ENCODE assay signal across 20 cellular contexts in genomic region chr7:22486597-22486996, GRCh38. TPM values are rescaled to one million over a fixed set of nuclear protein-coding genes. Genes with fewer than 3 reads are reported as not detected.
DNase-seq lines count a peak whose midpoint lies in the region; ATAC-seq and TF ChIP-seq lines count a peak whose summit lies in the region.
"Had no signal": no experiment of that assay in that cellular context is flagged by ENCODE, and none has a peak within 500 bp of the region (broad histone marks: within the 10 kb centered on the region; RNA-seq: fewer than 3 reads in every experiment).

No MANE protein-coding gene starts in this region.

- H4K91ac ChIP-seq in IMR-90 (ENCODE audit: insufficient read depth, low read depth, low read length): no peak overlapping the region

- no peak for TF ChIP-seq EP300 in SK-N-SH (IDR thresholded peaks at IDR 0.05; ENCODE audit: borderline replicate concordance in 1 of 2, low read depth in 1 of 2, low read length in 1 of 2)

- no peak overlapping the region for H4K5ac ChIP-seq in IMR-90 (ENCODE audit: low read depth, low read length)

- H3F3A ChIP-seq in SK-N-SH (replicated peaks; ENCODE audit: insufficient read depth): peaks cover 7% of the 10 kb centered on the region

- TF ChIP-seq RAD21 in SK-N-SH (IDR thresholded peaks at IDR 0.05; ENCODE audit: low read length) (no peak), IMR-90 (IDR thresholded peaks at IDR 0.05; ENCODE audit: low read length) (no peak)

- H3K9ac ChIP-seq in SK-N-SH (no peak overlapping the region), IMR-90 (ENCODE audit: low read depth, low read length) (no peak overlapping the region), parathyroid adenoma (no peak overlapping the region)

- peaks cover 4 to 15% of the 10 kb centered on the region in 2 experiments; a peak in 3 of 4 replicates for H3K4me1 ChIP-seq in SK-N-SH (ENCODE audit: control insufficient read depth in 1 of 2, insufficient read depth in 2 of 2, low read depth in 1 of 2, low read length in 1 of 2)
- peaks cover 2% of the 10 kb centered on the region for H3K4me1 ChIP-seq in IMR-90 (ENCODE audit: control insufficient read depth, insufficient read depth, low read length)
- no peaks in the 10 kb centered on the region for H3K4me1 ChIP-seq in parathyroid adenoma
- H3K4me1 ChIP-seq in right atrium auricular region: no peaks in the 10 kb centered on the region
- H3K4me1 ChIP-seq: A549 had no signal

- H3K27ac ChIP-seq in SK-N-SH (ENCODE audit: low read depth in 2 of 2, low read length in 1 of 2) (peak overlapping the region in 1 of 2 experiments; percentile 76; a peak in 2 of 4 replicates), IMR-90 (ENCODE audit: insufficient read depth, low read length) (no peak overlapping the region), parathyroid adenoma (no peak overlapping the region), right atrium auricular region (no peak overlapping the region)
- H3K27ac ChIP-seq: A549, C4-2B, HL-60 had no signal

- H4K20me1 ChIP-seq in SK-N-SH (ENCODE audit: insufficient read depth) (no peaks in the 10 kb centered on the region), IMR-90 (ENCODE audit: insufficient read depth, low read length) (no peaks in the 10 kb centered on the region)

- no peak overlapping the region for H3K56ac ChIP-seq in IMR-90 (ENCODE audit: extremely low read depth, insufficient read depth, low read length)

- H3K4me3 ChIP-seq in SK-N-SH (ENCODE audit: low read depth in 2 of 2, low read length in 1 of 2) (no peak overlapping the region), IMR-90 (ENCODE audit: insufficient read depth, low read depth, low read length) (no peak overlapping the region), parathyroid adenoma (ENCODE audit: low read depth, low read length) (no peak overlapping the region), right atrium auricular region (no peak overlapping the region)
- H3K4me3 ChIP-seq: A549, K562 had no signal

- WGBS in SK-N-SH (ENCODE audit: low lambda C conversion rate): 77% methylated on average over 2 of the region's 2 CpGs
- no CpG with 5 or more reads among the region's 2 CpGs for WGBS in IMR-90 (ENCODE audit: extremely low coverage in 2 of 2, insufficient read length in 1 of 2), 2 experiments

- no peak for TF ChIP-seq POLR2A in IMR-90 (IDR thresholded peaks at IDR 0.05; ENCODE audit: low read depth, low read length)

- H4K8ac ChIP-seq in IMR-90 (ENCODE audit: low read depth in 2 of 2, low read length in 2 of 2): no peak overlapping the region

- ATAC-seq in SK-N-SH treated with all-trans-retinoic acid at 6 μM for 48 hours (peak; percentile 10; the same call in 1 of the 3 replicates), IMR-90 (ENCODE audit: low read depth) (no peak), HG03571 (IDR thresholded peaks at IDR 0.05; ENCODE audit: unreplicated experiment) (no peak)
- ATAC-seq: A549, K562 had no signal

- no peak overlapping the region for H3K14ac ChIP-seq in IMR-90 (replicated peaks; ENCODE audit: low read depth, low read length)

- H3K9me1 ChIP-seq in IMR-90 (ENCODE audit: insufficient read depth, low read length): no peaks in the 10 kb centered on the region

- H3K18ac ChIP-seq in IMR-90 (ENCODE audit: low read depth, low read length): no peak overlapping the region

- H3K9me3 ChIP-seq in SK-N-SH (no peaks in the 10 kb centered on the region), IMR-90 (ENCODE audit: control insufficient read depth, insufficient read depth, low read length) (no peaks in the 10 kb centered on the region), parathyroid adenoma (ENCODE audit: control insufficient read depth, low read length) (no peaks in the 10 kb centered on the region), right atrium auricular region (no peaks in the 10 kb centered on the region)
- H3K9me3 ChIP-seq: A549 had no signal

- H3K79me2 ChIP-seq in SK-N-SH (ENCODE audit: insufficient read depth): peaks cover 10% of the 10 kb centered on the region; the same call in 1 of the 2 replicates
- H3K79me2 ChIP-seq in parathyroid adenoma: peaks cover 9% of the 10 kb centered on the region

- in situ Hi-C loops in IMR-90 (cut with MboI; ENCODE audit: low sequenced_read_pairs): no loop called here

- H3K36me3 ChIP-seq in SK-N-SH (replicated peaks in 1 of 2; ENCODE audit: control insufficient read depth in 1 of 2, insufficient read depth in 2 of 2, low read length in 1 of 2): peaks cover 6 to 29% of the 10 kb centered on the region in 2 experiments
- no peaks in the 10 kb centered on the region for H3K36me3 ChIP-seq in IMR-90 (ENCODE audit: control insufficient read depth, insufficient read depth, low read length)
- no peaks in the 10 kb centered on the region for H3K36me3 ChIP-seq in parathyroid adenoma (ENCODE audit: control insufficient read depth, insufficient read depth, low read length)
- no peaks in the 10 kb centered on the region for H3K36me3 ChIP-seq in right atrium auricular region

- POLR2A ChIA-PET in SK-N-SH (lab: Yijun Ruan, JAX): no interaction called here
- POLR2A ChIA-PET in IMR-90 (lab: Charles Lee; ENCODE audit: unreplicated experiment): no interaction called here

- H2AFZ ChIP-seq in SK-N-SH (ENCODE audit: low read depth) (no peak overlapping the region), IMR-90 (replicated peaks; ENCODE audit: low read length, poor library complexity) (peak overlapping the region; percentile 47), parathyroid adenoma (peak overlapping the region; percentile 19)

- H3K23ac ChIP-seq in IMR-90 (ENCODE audit: low read depth, low read length): no peak overlapping the region

- H3K4ac ChIP-seq in IMR-90 (ENCODE audit: low read depth, low read length): no peak overlapping the region

- no peaks in the 10 kb centered on the region for H3K9me2 ChIP-seq in SK-N-SH

- no peak overlapping the region for H2AK9ac ChIP-seq in IMR-90 (replicated peaks; ENCODE audit: low read depth, low read length, poor library complexity)

- H3K79me1 ChIP-seq in IMR-90 (ENCODE audit: low read depth in 1 of 2, low read length in 2 of 2): no peaks in the 10 kb centered on the region

- no TSS peak for BruUV-seq in IMR-90 (replicated peaks; lab: Mats Ljungman, UMichigan)

- H3K4me2 ChIP-seq in SK-N-SH (no peak overlapping the region), IMR-90 (ENCODE audit: low read depth, low read length) (no peak overlapping the region), parathyroid adenoma (ENCODE audit: low read length) (no peak overlapping the region)
- H3K4me2 ChIP-seq: A549 had no signal

- no peak overlapping the region for H2BK15ac ChIP-seq in IMR-90 (ENCODE audit: low read depth, low read length)

- H3K27me3 ChIP-seq in SK-N-SH (ENCODE audit: insufficient read depth): no peaks in the 10 kb centered on the region
- no peaks in the 10 kb centered on the region for H3K27me3 ChIP-seq in IMR-90 (ENCODE audit: control insufficient read depth, insufficient read depth, low read length)
- no peaks in the 10 kb centered on the region for H3K27me3 ChIP-seq in parathyroid adenoma (ENCODE audit: control insufficient read depth, insufficient read depth, low read length)
- H3K27me3 ChIP-seq in right atrium auricular region: no peaks in the 10 kb centered on the region

- CTCF ChIA-PET in SK-N-SH (lab: Yijun Ruan, JAX): interaction anchor here (1.3 to 17.0 kb wide), 4 partner anchors 18 to 383 kb away, joined by 3 to 203 read pairs (median 4); no protein-coding TSS in a partner anchor
- CTCF ChIA-PET in IMR-90 (lab: Yijun Ruan, JAX): no interaction called here

- H2BK20ac ChIP-seq in IMR-90 (ENCODE audit: low read depth, low read length): no peak overlapping the region

- DNase-seq in SK-N-SH (no peak), IMR-90 (no peak), iris pigment epithelial cell (ENCODE audit: low read depth) (peak; percentile 9), right atrium auricular region (ENCODE audit: low spot score) (no peak), HT-29 (ENCODE audit: low spot score) (no peak)
- DNase-seq: DMS 273 treated with DMSO at 0.1 percent for 48 hours; HCEC 1CT; MV-4-11; NCI-H1417; NCI-H2081; NCI-H524 treated with DMSO at 0.1 percent for 48 hours; NK-92 treated with Interleukin-12 subunit alpha and Interleukin-12 subunit beta, amount 100 ng/mL, for 24 hours; SHP77 had no signal

- dilution Hi-C loops in IMR-90 (cut with HindIII; ENCODE audit: low sequenced_read_pairs, unreplicated experiment): loop anchor here (25.0 kb wide), 1 partner anchor 374 kb away; no protein-coding TSS in a partner anchor

- H2BK120ac ChIP-seq in IMR-90 (ENCODE audit: low read depth, low read length): no peak overlapping the region

- intact Hi-C loops in IMR-90 (cut with micrococcal nuclease): loop anchor here (10.0 kb wide), 1 partner anchor 162 kb away; no protein-coding TSS in a partner anchor

- TF ChIP-seq CTCF in SK-N-SH (IDR thresholded peaks at IDR 0.05) (no peak), IMR-90 (conservative IDR thresholded peaks at IDR 0.05; ENCODE audit: low read depth, low read length) (no peak), parathyroid adenoma (IDR thresholded peaks at IDR 0.05) (no peak), right atrium auricular region (IDR thresholded peaks at IDR 0.05) (no peak)

- no peak overlapping the region for H2BK5ac ChIP-seq in IMR-90 (ENCODE audit: low read depth, low read length, poor library complexity, severe bottlenecking)

- no peak overlapping the region for H2AK5ac ChIP-seq in IMR-90 (ENCODE audit: low read depth, low read length)

TF ChIP-seq in SK-N-SH treated with all-trans-retinoic acid at 6 μM for 48 hours, 23 proteins besides CTCF, POLR2A, EP300 and RAD21 (continues in another document):
- TF ChIP-seq PPARA (CRISPR knock-in tag; IDR thresholded peaks at IDR 0.05; ENCODE audit: borderline replicate concordance): no peak
- no peak for TF ChIP-seq CSDC2 (CRISPR knock-in tag; IDR thresholded peaks at IDR 0.05)
- no peak for TF ChIP-seq ESRRG (CRISPR knock-in tag; IDR thresholded peaks at IDR 0.05)
- TF ChIP-seq SNAI2 (CRISPR knock-in tag; IDR thresholded peaks at IDR 0.05): no peak

TF ChIP-seq in SK-N-SH, 30 proteins besides CTCF, POLR2A, EP300 and RAD21 (continues in another document):
- no peak for TF ChIP-seq GATA2 (CRISPR knock-in tag; IDR thresholded peaks at IDR 0.05)
- no peak for TF ChIP-seq TEAD4 (IDR thresholded peaks at IDR 0.05; ENCODE audit: borderline replicate concordance, insufficient read depth)
- no peak for TF ChIP-seq MXI1 (IDR thresholded peaks at IDR 0.05; ENCODE audit: low read depth, low read length)

TF ChIP-seq in IMR-90, 13 proteins besides CTCF, POLR2A, EP300 and RAD21 (continues in another document):
- no peak for TF ChIP-seq SMC3 (IDR thresholded peaks at IDR 0.05; ENCODE audit: low read depth, low read length)

RNA-seq across cellular contexts. Expression of gene STEAP1B, which starts 13.4 kb away (rescaled TPM):
- polyA plus RNA-seq in SK-N-SH (2012; rRNA removed): 14.7 and 16.6 TPM in 2 replicates
- 20.5 and 21.4 TPM in 2 replicates for polyA plus RNA-seq in SK-N-SH (2012; cell fraction: cytosol; rRNA removed)
- 5.5 and 9.3 TPM in 2 replicates for polyA plus RNA-seq in SK-N-SH (2012; cell fraction: nucleus; rRNA removed)
- total RNA-seq in IMR-90 (2012; rRNA removed): 13.8 and 21.1 TPM in 2 replicates
- 7.9 and 8.3 TPM in 2 replicates for polyA plus RNA-seq in IMR-90 (2012; rRNA removed)
- polyA plus RNA-seq in IMR-90 (2012; cell fraction: cytosol; rRNA removed): 1.9 and 4.7 TPM in 2 replicates
- polyA plus RNA-seq in IMR-90 (2012; cell fraction: nucleus; rRNA removed; ENCODE audit: low replicate concordance): 1.0 and 3.9 TPM in 2 replicates
- under 1 TPM in 1 of 2 donors, not detected in 1; 0.39 TPM for total RNA-seq in right atrium auricular region
- total RNA-seq in HT-29 (2014; rRNA removed; shearing (Covaris generic)): not detected in 2 replicates

Comparison
In these comparisons a context has a peak if more than half of its experiments do, and no peak if none do; other contexts are left out.
1. RNA of gene STEAP1B, which starts 13.4 kb away (total RNA-seq): 13.8 to 21.1 TPM in IMR-90; 0.39 TPM in right atrium auricular region and not detected in HT-29; every median in the first group is over 10 times any median in the second.